27 cellular contexts compared by ENCODE assay signal in genomic region chr11:1448166-1448825, GRCh38. TPM values are rescaled to one million over a fixed set of nuclear protein-coding genes. Genes with fewer than 3 reads are reported as not detected.
DNase-seq lines count a peak whose midpoint lies in the region; ATAC-seq, FAIRE-seq and TF ChIP-seq lines count a peak whose summit lies in the region.
"Had no signal": no experiment of that assay in that cellular context is flagged by ENCODE, and none has a peak within 500 bp of the region (broad histone marks: within the 10 kb centered on the region; RNA-seq: fewer than 3 reads in every experiment).

No MANE protein-coding gene starts in this region.

- POLR2A ChIA-PET in HepG2 (lab: Yijun Ruan, JAX), result no interaction called here
- POLR2A ChIA-PET in PC-3 (lab: Charles Lee; ENCODE audit: unreplicated experiment), result no interaction called here

- no peak overlapping the region for H3K27ac ChIP-seq in HepG2 (ENCODE audit: extremely low read length, insufficient read depth, low read length)
- H3K27ac ChIP-seq in right lobe of liver, result no peak overlapping the region
- H3K27ac ChIP-seq in endodermal cell (ENCODE audit: low read depth, low read length), result no peak overlapping the region
- no peak overlapping the region for H3K27ac ChIP-seq in PC-3 (ENCODE audit: low read length)
- no peak overlapping the region for H3K27ac ChIP-seq in kidney (ENCODE audit: low read depth in 2 of 2, low read length in 2 of 2)
- H3K27ac ChIP-seq: epithelial cell of prostate, heart right ventricle, HL-60, neutrophil, psoas muscle had no signal

- H3K27me3 Mint-ChIP-seq in endodermal cell (ENCODE audit: insufficient read depth), result no peaks in the 10 kb centered on the region
- H3K27me3 Mint-ChIP-seq: activated CD4-positive, alpha-beta T cell treated with anti-CD3 and anti-CD28 coated beads, Interleukin-2, amount 10 ng/mL, durations not matched to agents 24 days and 14 days; activated T-cell treated with anti-CD3 and anti-CD28 coated beads, Interleukin-2, amount 50 U/mL, for 24 hours; B cell had no signal

- no peaks in the 10 kb centered on the region for H3F3A ChIP-seq in PC-3 (ENCODE audit: low read length, unreplicated experiment)

- 41% methylated on average over 10 of the region's 31 CpGs for WGBS in HepG2 (ENCODE audit: low lambda C conversion rate)
- WGBS in right lobe of liver (ENCODE audit: insufficient coverage, low coverage, low lambda C conversion rate, missing lambda C conversion rate), result no CpG with 5 or more reads among the region's 31 CpGs
- WGBS in endodermal cell (ENCODE audit: insufficient coverage in 1 of 2, insufficient read length in 1 of 2), 2 experiments, result 93 to 95% methylated on average over 30 to 31 of the region's 31 CpGs

- FAIRE-seq in HepG2 (lab: Jason Lieb, UNC), result no peak
- FAIRE-seq in kidney (lab: Jason Lieb, UNC), result no peak
- FAIRE-seq: RCC 7860 had no signal

- H4K20me1 ChIP-seq in HepG2 (ENCODE audit: insufficient read depth, low read length) (peaks cover 6% of the 10 kb centered on the region; the same call in 1 of the 2 replicates), PC-3 (ENCODE audit: low read length) (no peaks in the 10 kb centered on the region)

- H3K9me3 ChIP-seq in HepG2 (ENCODE audit: low read length) (no peaks in the 10 kb centered on the region), right lobe of liver (no peaks in the 10 kb centered on the region), endodermal cell (ENCODE audit: control insufficient read depth, low read length) (no peaks in the 10 kb centered on the region), PC-3 (ENCODE audit: low read length) (no peaks in the 10 kb centered on the region), kidney (ENCODE audit: control insufficient read depth in 1 of 2, low read length in 2 of 2) (no peaks in the 10 kb centered on the region)
- H3K9me3 ChIP-seq: heart right ventricle, neutrophil, psoas muscle, tibial nerve had no signal

- no peak for TF ChIP-seq RAD21 in HepG2 (CRISPR knock-in tag; IDR thresholded peaks at IDR 0.05)

- H3K27ac Mint-ChIP-seq in endodermal cell, result no peak overlapping the region
- H3K27ac Mint-ChIP-seq: activated CD4-positive, alpha-beta T cell treated with anti-CD3 and anti-CD28 coated beads, Interleukin-2, amount 10 ng/mL, durations not matched to agents 24 days and 14 days; activated T-cell treated with anti-CD3 and anti-CD28 coated beads, Interleukin-2, amount 50 U/mL, for 24 hours; B cell had no signal

- no TSS peak for BruUV-seq in HepG2 (replicated peaks; lab: Mats Ljungman, UMichigan)
- no TSS peak for BruUV-seq in PC-3 (replicated peaks; lab: Mats Ljungman, UMichigan)

- H2AFZ ChIP-seq in HepG2 (ENCODE audit: low read length), result no peak overlapping the region
- no peak overlapping the region for H2AFZ ChIP-seq in PC-3 (ENCODE audit: low read length)

- in situ Hi-C loops in HepG2 (cut with HindIII; ENCODE audit: extremely low pct_ligation_motif_present, low pct_unique_long_range_greater_than_20kb), result no loop called here

- CTCF ChIA-PET in HepG2 (lab: Yijun Ruan, JAX; ENCODE audit: low intra/inter-chr PET ratio, low total read pairs) (no interaction called here), PC-3 (lab: Charles Lee) (interaction anchor here (0.6 kb wide), 1 partner anchor 139 kb away, joined by 3 read pairs; no protein-coding TSS in a partner anchor)

- peaks cover 8 to 25% of the 10 kb centered on the region in 2 experiments; a peak in 4 of 5 replicates for H3K27me3 ChIP-seq in HepG2 (ENCODE audit: control insufficient read depth in 1 of 2, insufficient read depth in 2 of 2, low read length in 2 of 2)
- no peaks in the 10 kb centered on the region for H3K27me3 ChIP-seq in right lobe of liver
- H3K27me3 ChIP-seq in endodermal cell (ENCODE audit: control insufficient read depth, insufficient read depth, low read length, poor library complexity, severe bottlenecking), result no peaks in the 10 kb centered on the region
- H3K27me3 ChIP-seq in PC-3 (ENCODE audit: low read length), result no peaks in the 10 kb centered on the region
- H3K27me3 ChIP-seq: tibial nerve had no signal

- TF ChIP-seq CTCF in HepG2 (CRISPR knock-in tag; IDR thresholded peaks at IDR 0.05), result peak; percentile 44
- TF ChIP-seq CTCF in right lobe of liver (IDR thresholded peaks at IDR 0.05), result no peak
- TF ChIP-seq CTCF in endodermal cell (conservative IDR thresholded peaks at IDR 0.05), result peak; percentile 30
- no peak for TF ChIP-seq CTCF in PC-3 (conservative IDR thresholded peaks at IDR 0.05; ENCODE audit: low read depth, low read length)
- TF ChIP-seq CTCF in kidney (IDR thresholded peaks at IDR 0.05; ENCODE audit: borderline replicate concordance, extremely low read depth, insufficient read depth), result no peak

- no peak for DNase-seq in HepG2 (ENCODE audit: low spot score)
- DNase-seq in right lobe of liver, result no peak
- no peak for DNase-seq in endodermal cell
- DNase-seq in medulla oblongata (ENCODE audit: extremely low spot score), result peak; percentile 62
- DNase-seq in cerebellar cortex (ENCODE audit: low spot score), result no peak
- no peak for DNase-seq in PC-3
- DNase-seq in kidney, result no peak
- DNase-seq: activated CD4-positive, alpha-beta T cell treated with anti-CD3 and anti-CD28 coated beads, Interleukin-2, amount 10 ng/mL, durations not matched to agents 24 days and 14 days; activated gamma-delta T cell treated with Interleukin-2 at 50 U/mL for 16 hours; activated T-cell treated with anti-CD3 and anti-CD28 coated beads, Interleukin-2, amount 50 U/mL, for 24 hours; cerebellar nuclear complex; GDM1; heart right ventricle; NCI-H1092; NCI-H187; NCI-H2171; NCI-H510A treated with DMSO at 0.1 percent for 48 hours; psoas muscle; stimulated activated naive CD8-positive, alpha-beta T cell treated with anti-CD3 and anti-CD28 coated beads, Interleukin-15, amount 100 ng/mL, for 72 hours; T1000 had no signal

- H3K4me3 Mint-ChIP-seq in endodermal cell, result no peak overlapping the region
- H3K4me3 Mint-ChIP-seq: activated CD4-positive, alpha-beta T cell treated with anti-CD3 and anti-CD28 coated beads, Interleukin-2, amount 10 ng/mL, durations not matched to agents 24 days and 14 days; activated T-cell treated with anti-CD3 and anti-CD28 coated beads, Interleukin-2, amount 50 U/mL, for 24 hours; B cell; stimulated activated naive CD8-positive, alpha-beta T cell treated with anti-CD3 and anti-CD28 coated beads, Interleukin-15, amount 100 ng/mL, for 72 hours had no signal

- H3K9ac ChIP-seq in HepG2 (ENCODE audit: insufficient read depth, low read depth, low read length), result no peak overlapping the region
- H3K9ac ChIP-seq in endodermal cell (ENCODE audit: extremely low read depth, low read length, poor library complexity, severe bottlenecking), result no peak overlapping the region
- H3K9ac ChIP-seq in PC-3 (ENCODE audit: low read length), result no peak overlapping the region
- H3K9ac ChIP-seq in kidney (ENCODE audit: low read length in 2 of 2), result no peak overlapping the region

- H3K79me2 ChIP-seq in HepG2 (ENCODE audit: insufficient read depth, low read length), result no peaks in the 10 kb centered on the region
- no peaks in the 10 kb centered on the region for H3K79me2 ChIP-seq in PC-3 (ENCODE audit: low read length)

- TF ChIP-seq POLR2A in HepG2 (IDR thresholded peaks at IDR 0.05; ENCODE audit: insufficient read depth in 1 of 2, low read depth in 2 of 2, low read length in 2 of 2) (no peak), right lobe of liver (IDR thresholded peaks at IDR 0.05) (no peak)

- no peaks in the 10 kb centered on the region for H3K4me1 Mint-ChIP-seq in endodermal cell
- H3K4me1 Mint-ChIP-seq: activated CD4-positive, alpha-beta T cell treated with anti-CD3 and anti-CD28 coated beads, Interleukin-2, amount 10 ng/mL, durations not matched to agents 24 days and 14 days; B cell had no signal

- intact Hi-C loops in HepG2 (cut with micrococcal nuclease; ENCODE audit: unreplicated experiment), result no loop called here
- intact Hi-C loops in right lobe of liver (cut with DNase I), result no loop called here
- intact Hi-C loops in PC-3 (cut with micrococcal nuclease), result no loop called here
- intact Hi-C loops in kidney (cut with DNase I), result no loop called here

- no peaks in the 10 kb centered on the region for H3K9me2 ChIP-seq in PC-3 (replicated peaks; ENCODE audit: low read length)

- H3K9me3 Mint-ChIP-seq in endodermal cell, result no peaks in the 10 kb centered on the region
- H3K9me3 Mint-ChIP-seq: activated CD4-positive, alpha-beta T cell treated with anti-CD3 and anti-CD28 coated beads, Interleukin-2, amount 10 ng/mL, durations not matched to agents 24 days and 14 days; activated T-cell treated with anti-CD3 and anti-CD28 coated beads, Interleukin-2, amount 50 U/mL, for 24 hours; stimulated activated naive CD8-positive, alpha-beta T cell treated with anti-CD3 and anti-CD28 coated beads, Interleukin-15, amount 100 ng/mL, for 72 hours had no signal

- H3K4me3 ChIP-seq in HepG2 (replicated peaks in 1 of 3; ENCODE audit: insufficient read depth in 1 of 3, low read depth in 2 of 3, low read length in 3 of 3) (no peak overlapping the region), right lobe of liver (no peak overlapping the region), endodermal cell (ENCODE audit: low read length) (no peak overlapping the region), PC-3 (ENCODE audit: low read length) (no peak overlapping the region), kidney (ENCODE audit: low read length in 2 of 2) (no peak overlapping the region)
- H3K4me3 ChIP-seq: heart right ventricle, psoas muscle, tibial nerve had no signal

- H3K36me3 ChIP-seq in HepG2 (replicated peaks in 1 of 2; ENCODE audit: control insufficient read depth in 1 of 2, insufficient read depth in 2 of 2, low read length in 2 of 2) (no peaks in the 10 kb centered on the region), right lobe of liver (no peaks in the 10 kb centered on the region), endodermal cell (ENCODE audit: control insufficient read depth, insufficient read depth, low read length) (no peaks in the 10 kb centered on the region), PC-3 (ENCODE audit: low read depth, low read length) (no peaks in the 10 kb centered on the region), kidney (ENCODE audit: control insufficient read depth in 1 of 2, insufficient read depth in 2 of 2, low read length in 2 of 2) (no peaks in the 10 kb centered on the region)
- H3K36me3 ChIP-seq: heart right ventricle, neutrophil had no signal

- H3K36me3 Mint-ChIP-seq in endodermal cell (ENCODE audit: low read depth), result peaks cover 1% of the 10 kb centered on the region

- no peak for TF ChIP-seq EP300 in HepG2 (IDR thresholded peaks at IDR 0.05; ENCODE audit: low read depth in 2 of 2, low read length in 2 of 2)
- TF ChIP-seq EP300 in HepG2 (CRISPR knock-in tag; IDR thresholded peaks at IDR 0.05; ENCODE audit: borderline replicate concordance), result no peak

- H3K4me2 ChIP-seq in HepG2 (ENCODE audit: low read depth, low read length), result no peak overlapping the region
- H3K4me2 ChIP-seq in PC-3 (ENCODE audit: low read length), result no peak overlapping the region

- no peaks in the 10 kb centered on the region for H3K4me1 ChIP-seq in HepG2 (ENCODE audit: insufficient read depth, low read length)
- H3K4me1 ChIP-seq in right lobe of liver, result no peaks in the 10 kb centered on the region
- no peaks in the 10 kb centered on the region for H3K4me1 ChIP-seq in endodermal cell (ENCODE audit: control insufficient read depth, insufficient read depth, low read length)
- peaks cover 10% of the 10 kb centered on the region; the same call in 1 of the 2 replicates for H3K4me1 ChIP-seq in PC-3 (ENCODE audit: insufficient read depth, low read length)
- no peaks in the 10 kb centered on the region for H3K4me1 ChIP-seq in kidney (ENCODE audit: control insufficient read depth in 1 of 2, insufficient read depth in 1 of 2, low read depth in 1 of 2, low read length in 2 of 2)
- H3K4me1 ChIP-seq: psoas muscle had no signal

- ATAC-seq in HepG2 (peak; percentile 14; the same call in 2 of the 3 replicates), right lobe of liver (no peak), HG03097 (IDR thresholded peaks at IDR 0.05; ENCODE audit: low FRiP score, unreplicated experiment) (no peak), PC-3 (no peak)
- ATAC-seq: heart right ventricle; stimulated activated naive CD8-positive, alpha-beta T cell treated with anti-CD3 and anti-CD28 coated beads, Interleukin-15, amount 100 ng/mL, for 72 hours had no signal

RNA-seq across cellular contexts. Expression of gene MOB2, which starts 38.3 kb away (rescaled TPM):
- 21.8 and 22.3 TPM in 2 replicates for total RNA-seq in HepG2 (2016; rRNA removed; fragmentation: Illumina TruSeq; extraction: Trizol)
- 10.4 and 12.3 TPM in 2 replicates for total RNA-seq in HepG2 (2016; cell fraction: cytosol; rRNA removed; fragmentation: Illumina TruSeq; extraction: Trizol; ENCODE audit: low read depth)
- 21.2 and 23.8 TPM in 2 replicates for total RNA-seq in HepG2 (2016; cell fraction: insoluble cytoplasmic fraction; rRNA removed; fragmentation: Illumina TruSeq; extraction: Trizol)
- 16.9 and 20.1 TPM in 2 replicates for total RNA-seq in HepG2 (2016; cell fraction: membrane; rRNA removed; fragmentation: Illumina TruSeq; extraction: Trizol)
- 12.2 and 12.9 TPM in 2 replicates for total RNA-seq in HepG2 (2016; cell fraction: nucleus; rRNA removed; fragmentation: Illumina TruSeq; extraction: Trizol)
- polyA plus RNA-seq in HepG2 (2011; rRNA removed), result 27.7 and 37.6 TPM in 2 replicates
- polyA plus RNA-seq in HepG2 (2011; cell fraction: cytosol; rRNA removed), result 24.6 and 33.1 TPM in 2 replicates
- polyA plus RNA-seq in HepG2 (2011; cell fraction: nucleus; rRNA removed), result 72.4 and 74.8 TPM in 2 replicates
- polyA plus RNA-seq in HepG2 (2012), result 15.8 and 25.3 TPM in 2 replicates
- polyA plus RNA-seq in HepG2 (2016; cell fraction: cytosol; fragmentation: Illumina TruSeq; extraction: Trizol; ENCODE audit: low read depth), result 8.6 and 10.0 TPM in 2 replicates
- 23.8 and 24.4 TPM in 2 replicates for polyA plus RNA-seq in HepG2 (2016; cell fraction: insoluble cytoplasmic fraction; fragmentation: Illumina TruSeq; extraction: Trizol; ENCODE audit: low read depth)
- polyA plus RNA-seq in HepG2 (2016; cell fraction: membrane; fragmentation: Illumina TruSeq; extraction: Trizol; ENCODE audit: low read depth), result 15.0 and 16.7 TPM in 2 replicates
- polyA plus RNA-seq in HepG2 (2016; cell fraction: nucleus; fragmentation: Illumina TruSeq; extraction: Trizol; ENCODE audit: insufficient read depth, low read depth), result 23.4 and 24.8 TPM in 2 replicates
- polyA minus RNA-seq in HepG2 (2011; rRNA and poly(A)+ RNA removed; ENCODE audit: low replicate concordance), result 21.3 and 36.0 TPM in 2 replicates
- polyA minus RNA-seq in HepG2 (2011; cell fraction: cytosol; rRNA and poly(A)+ RNA removed), result 7.4 and 16.7 TPM in 2 replicates
- polyA minus RNA-seq in HepG2 (2011; cell fraction: nucleus; rRNA and poly(A)+ RNA removed), result 8.7 and 9.8 TPM in 2 replicates
- 10 to 100 TPM in 5 of 6 experiments, 1 to 10 TPM in 1; 8.5 to 17.0 (median 14.1) TPM for total RNA-seq in right lobe of liver
- 10 to 100 TPM; 23.9 to 25.4 TPM for total RNA-seq in endodermal cell
- polyA plus RNA-seq in endodermal cell (2013, experiment 1 of 2), result 15.7 TPM
- polyA plus RNA-seq in endodermal cell (2013, experiment 2 of 2), result 14.4 TPM
- total RNA-seq in PC-3 (2014; rRNA removed), result 23.0 and 31.0 TPM in 2 replicates
- 51.7 TPM for total RNA-seq in kidney
- polyA plus RNA-seq in kidney (ENCODE audit: insufficient read depth, low read depth, low replicate concordance), result 50.7 TPM

RNA-seq across cellular contexts. Expression of gene BRSK2, which starts 58.6 kb away (rescaled TPM):
- total RNA-seq in HepG2 (2016; rRNA removed; fragmentation: Illumina TruSeq; extraction: Trizol) (0.84 and 1.1 TPM in 2 replicates), right lobe of liver (under 1 TPM in 2 of 6 experiments, not detected in 4; 0.12 to 0.49 TPM), endodermal cell (10 to 100 TPM in 1 of 2 donors, 1 to 10 TPM in 1; 9.4 to 10.3 TPM), PC-3 (2014; rRNA removed) (1.2 and 2.8 TPM in 2 replicates), kidney (1.2 TPM)
- 0.35 and 0.40 TPM in 2 replicates for total RNA-seq in HepG2 (2016; cell fraction: cytosol; rRNA removed; fragmentation: Illumina TruSeq; extraction: Trizol; ENCODE audit: low read depth)
- total RNA-seq in HepG2 (2016; cell fraction: insoluble cytoplasmic fraction; rRNA removed; fragmentation: Illumina TruSeq; extraction: Trizol), result 0.19 and 0.93 TPM in 2 replicates
- total RNA-seq in HepG2 (2016; cell fraction: membrane; rRNA removed; fragmentation: Illumina TruSeq; extraction: Trizol), result 1.1 and 1.3 TPM in 2 replicates
- 1.3 and 1.7 TPM in 2 replicates for total RNA-seq in HepG2 (2016; cell fraction: nucleus; rRNA removed; fragmentation: Illumina TruSeq; extraction: Trizol)
- polyA plus RNA-seq in HepG2 (2011; rRNA removed) (0.74 and 2.3 TPM in 2 replicates), kidney (ENCODE audit: insufficient read depth, low read depth, low replicate concordance) (0.43 TPM)
- polyA plus RNA-seq in HepG2 (2011; cell fraction: cytosol; rRNA removed), result 0.62 and 0.65 TPM in 2 replicates
- 7.2 and 9.9 TPM in 2 replicates for polyA plus RNA-seq in HepG2 (2011; cell fraction: nucleus; rRNA removed)
- 0.54 and 1.4 TPM in 2 replicates for polyA plus RNA-seq in HepG2 (2012)
- 0.18 and 0.59 TPM in 2 replicates for polyA plus RNA-seq in HepG2 (2016; cell fraction: cytosol; fragmentation: Illumina TruSeq; extraction: Trizol; ENCODE audit: low read depth)
- 0.59 and 0.72 TPM in 2 replicates for polyA plus RNA-seq in HepG2 (2016; cell fraction: insoluble cytoplasmic fraction; fragmentation: Illumina TruSeq; extraction: Trizol; ENCODE audit: low read depth)
- 0.64 and 0.85 TPM in 2 replicates for polyA plus RNA-seq in HepG2 (2016; cell fraction: membrane; fragmentation: Illumina TruSeq; extraction: Trizol; ENCODE audit: low read depth)
- 1.8 and 3.3 TPM in 2 replicates for polyA plus RNA-seq in HepG2 (2016; cell fraction: nucleus; fragmentation: Illumina TruSeq; extraction: Trizol; ENCODE audit: insufficient read depth, low read depth)
- polyA minus RNA-seq in HepG2 (2011; rRNA and poly(A)+ RNA removed; ENCODE audit: low replicate concordance), result 0.62 and 1.2 TPM in 2 replicates
- polyA minus RNA-seq in HepG2 (2011; cell fraction: cytosol; rRNA and poly(A)+ RNA removed), result 0.88 and 1.3 TPM in 2 replicates
- polyA minus RNA-seq in HepG2 (2011; cell fraction: nucleus; rRNA and poly(A)+ RNA removed), result 0.90 and 3.0 TPM in 2 replicates
- 43.7 TPM for polyA plus RNA-seq in endodermal cell (2013, experiment 1 of 2)
- 37.6 TPM for polyA plus RNA-seq in endodermal cell (2013, experiment 2 of 2)

Comparison
In these comparisons a context has a peak if more than half of its experiments do, and no peak if none do; other contexts are left out.
1. CTCF ChIP-seq: peak in HepG2 (single experiment) and endodermal cell (single experiment); none in right lobe of liver (0 of 4), PC-3 (single experiment) and kidney (single experiment).